ENCODE assay signal across 8 cellular contexts in the genomic region with DNA sequence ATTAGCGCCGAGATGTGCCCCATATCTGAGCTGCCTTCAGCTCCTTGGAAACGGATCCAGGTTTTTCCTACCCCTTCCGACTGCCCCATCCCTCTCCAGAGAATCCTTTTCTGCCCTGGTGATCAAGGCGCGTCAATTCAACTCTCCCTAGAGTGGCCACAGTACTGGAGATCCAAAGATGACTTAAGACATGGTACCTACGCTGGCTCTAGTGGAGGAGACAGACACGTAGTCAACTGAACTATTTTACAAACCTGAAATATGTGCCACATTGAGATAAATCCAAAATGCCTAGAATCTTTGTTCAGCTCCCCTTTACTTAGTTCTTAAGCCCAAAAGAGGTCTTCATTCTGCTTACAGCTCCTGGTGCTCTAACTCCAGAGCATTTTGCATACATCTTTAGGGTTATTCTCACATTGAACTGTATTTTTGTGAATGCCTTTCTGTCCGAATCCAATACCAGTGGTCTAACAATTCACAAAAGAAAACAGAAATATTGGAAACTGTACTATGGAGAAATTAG. TPM values are rescaled to one million over a fixed set of nuclear protein-coding genes. Genes with fewer than 3 reads are reported as not detected.
DNase-seq lines count a peak whose midpoint lies in the region; TF ChIP-seq lines count a peak whose summit lies in the region.

No MANE protein-coding gene starts in this region.

- no peak for TF ChIP-seq CTCF in HFFc6 (IDR thresholded peaks at IDR 0.05)
- TF ChIP-seq CTCF in fibroblast of mammary gland (conservative IDR thresholded peaks at IDR 0.05; ENCODE audit: control insufficient read depth, insufficient read depth, low read depth, low read length), result no peak

- peak overlapping the region; percentile 100 for H3K27ac Mint-ChIP-seq in HFFc6

- peak overlapping the region; percentile 98 for H3K4me3 ChIP-seq in GM08714 (ENCODE audit: low read length)
- peak overlapping the region; percentile 89 for H3K4me3 ChIP-seq in SJCRH30
- H3K4me3 ChIP-seq in fibroblast of mammary gland (ENCODE audit: control insufficient read depth, low read depth, low read length), result peak overlapping the region; percentile 96
- peak overlapping the region; percentile 70 for H3K4me3 ChIP-seq in trophoblast cell (ENCODE audit: low read depth, low read length)

- no peak overlapping the region for H3K18ac ChIP-seq in trophoblast cell (ENCODE audit: low read length)

- H3K9me3 ChIP-seq in SJCRH30 (replicated peaks), result no peaks in the 10 kb centered on the region
- H3K9me3 ChIP-seq in trophoblast cell (ENCODE audit: insufficient read depth, low read depth, low read length), result no peaks in the 10 kb centered on the region

- peak overlapping the region; percentile 94 for H3K27ac ChIP-seq in SJCRH30
- H3K27ac ChIP-seq in trophoblast cell (ENCODE audit: low read depth, low read length), result no peak overlapping the region

- H3K4ac ChIP-seq in trophoblast cell (ENCODE audit: low read depth, low read length), result no peak overlapping the region

- WGBS in trophoblast cell (ENCODE audit: extremely low coverage, insufficient coverage, insufficient read length), result no CpG with 5 or more reads among the region's 9 CpGs

- H3K14ac ChIP-seq in trophoblast cell (ENCODE audit: low read length), result peak overlapping the region; percentile 6

- no peak overlapping the region for H3K23ac ChIP-seq in trophoblast cell (ENCODE audit: low read length)

- H3K79me2 ChIP-seq in trophoblast cell (ENCODE audit: control insufficient read depth, insufficient read depth, low read length, poor library complexity), result peaks cover 10% of the 10 kb centered on the region

- H2BK120ac ChIP-seq in trophoblast cell (ENCODE audit: insufficient read depth, low read length, poor library complexity), result no peak overlapping the region

- H3K4me1 Mint-ChIP-seq in HFFc6 (ENCODE audit: low read depth), result peaks cover 26% of the 10 kb centered on the region

- H3K36me3 Mint-ChIP-seq in HFFc6 (ENCODE audit: low read depth), result peaks cover 10% of the 10 kb centered on the region

- no peaks in the 10 kb centered on the region for H3K9me3 Mint-ChIP-seq in HFFc6

- H3K27me3 Mint-ChIP-seq in HFFc6 (ENCODE audit: insufficient read depth), result peaks cover 11% of the 10 kb centered on the region

- peak overlapping the region; percentile 3 for H4K12ac ChIP-seq in trophoblast cell (ENCODE audit: low read depth, low read length)

- peaks cover 8% of the 10 kb centered on the region for H3K79me1 ChIP-seq in trophoblast cell (ENCODE audit: low read length)

- peak overlapping the region; percentile 96 for H3K4me3 Mint-ChIP-seq in HFFc6

- H4K8ac ChIP-seq in trophoblast cell (ENCODE audit: low read depth, low read length), result peak overlapping the region; percentile 52

- no peak overlapping the region for H2BK5ac ChIP-seq in trophoblast cell (ENCODE audit: low read depth, low read length, poor library complexity)

- DNase-seq in HFFc6, result no peak
- DNase-seq in SJCRH30, result no peak
- no peak for DNase-seq in fibroblast of mammary gland (ENCODE audit: low read depth)
- no peak for DNase-seq in trophoblast cell
- no peak for DNase-seq in stimulated activated CD4-positive, alpha-beta T cell treated with anti-CD3 and anti-CD28 coated beads, Interleukin-2, amount 100 ng/mL, for 48 hours
- DNase-seq in UCSD-AML1 (lab: John Stamatoyannopoulos, UW; ENCODE audit: unreplicated experiment), result no peak
- DNase-seq in NOMO-1 (lab: John Stamatoyannopoulos, UW; ENCODE audit: unreplicated experiment in 2 of 2), result no peak

- H3K27me3 ChIP-seq in SJCRH30 (no peaks in the 10 kb centered on the region), trophoblast cell (ENCODE audit: insufficient read depth, low read length) (no peaks in the 10 kb centered on the region)

- H3K4me1 ChIP-seq in SJCRH30, result peaks cover 4% of the 10 kb centered on the region; the same call in 1 of the 2 replicates
- no peaks in the 10 kb centered on the region for H3K4me1 ChIP-seq in trophoblast cell (ENCODE audit: control insufficient read depth in 1 of 2, insufficient read depth in 2 of 2, low read length in 2 of 2)

- peak overlapping the region; percentile 4 for H4K91ac ChIP-seq in trophoblast cell (ENCODE audit: low read depth, low read length)

- peak overlapping the region; percentile 80 for H3K9ac ChIP-seq in trophoblast cell (ENCODE audit: low read length)

- H3K4me2 ChIP-seq in trophoblast cell (ENCODE audit: low read length), result peak overlapping the region; percentile 86

- no peak overlapping the region for H2AK5ac ChIP-seq in trophoblast cell (ENCODE audit: low read length)

- H3K36me3 ChIP-seq in SJCRH30 (no peaks in the 10 kb centered on the region), trophoblast cell (ENCODE audit: control insufficient read depth in 1 of 2, insufficient read depth in 2 of 2, low read length in 2 of 2) (no peaks in the 10 kb centered on the region)

- peak overlapping the region; percentile 7 for H2AFZ ChIP-seq in trophoblast cell (ENCODE audit: insufficient read depth, low read length, poor library complexity)

- no peak overlapping the region for H2BK12ac ChIP-seq in trophoblast cell (ENCODE audit: low read length)

RNA-seq across cellular contexts. Expression of a gene that starts 0.4 kb away (rescaled TPM):
- total RNA-seq in HFFc6 (2021; fragmentation: NEBNext Ultra II Directional; extraction: Animal tissue kit (Norgen Biotek cat#: 25700)), result 10 to 100 TPM; 38.5 to 52.5 (median 45.0) TPM
- 80.2 and 82.3 TPM in 2 replicates for total RNA-seq in SJCRH30 (2014; rRNA removed; shearing (Covaris generic))
- polyA plus RNA-seq in trophoblast cell (2013), result 31.6 TPM in 2 replicates
